8 cellular contexts compared by ENCODE assay signal in genomic region chr14:76760331-76761197, GRCh38. TPM values are rescaled to one million over a fixed set of nuclear protein-coding genes. Genes with fewer than 3 reads are reported as not detected.
DNase-seq lines count a peak whose midpoint lies in the region; ATAC-seq and TF ChIP-seq lines count a peak whose summit lies in the region.

No MANE protein-coding gene starts in this region.

- H3K27me3 ChIP-seq in GM23338 (ENCODE audit: insufficient read depth) (peaks cover 76% of the 10 kb centered on the region), iPS-15b (ENCODE audit: control insufficient read depth, insufficient read depth, low read length) (peaks cover 66% of the 10 kb centered on the region), skeletal muscle tissue (ENCODE audit: control insufficient read depth in 3 of 3, insufficient read depth in 3 of 3, low read length in 3 of 3) (peaks cover 4 to 33% (median 17%) of the 10 kb centered on the region in 3 donors)

- no peak for DNase-seq in GM23338 (ENCODE audit: low spot score)
- no peak for DNase-seq in SKM-1 (lab: John Stamatoyannopoulos, UW; ENCODE audit: unreplicated experiment)
- DNase-seq in NCI-H187 treated with DMSO at 0.1 percent for 48 hours (lab: John Stamatoyannopoulos, UW), result no peak
- DNase-seq in NCI-H524 treated with DMSO at 0.1 percent for 48 hours (lab: John Stamatoyannopoulos, UW), result no peak
- no peak for DNase-seq in NCI-H69 (lab: John Stamatoyannopoulos, UW)

- H3K9me3 ChIP-seq in iPS-15b (ENCODE audit: control insufficient read depth, insufficient read depth, low read length), result no peaks in the 10 kb centered on the region
- H3K9me3 ChIP-seq in skeletal muscle tissue (ENCODE audit: control insufficient read depth in 3 of 3, low read length in 3 of 3), result no peaks in the 10 kb centered on the region

- no peaks in the 10 kb centered on the region for H3K36me3 Mint-ChIP-seq in GM23338 (ENCODE audit: low read depth)
- H3K36me3 Mint-ChIP-seq in activated naive CD8-positive, alpha-beta T cell, result no peaks in the 10 kb centered on the region

- H4K20me1 ChIP-seq in GM23338 (replicated peaks; ENCODE audit: insufficient read depth), result no peaks in the 10 kb centered on the region

- no peak for ATAC-seq in GM23338

- H3K9ac ChIP-seq in iPS-15b (ENCODE audit: low read depth, low read length) (peak overlapping the region; percentile 16), skeletal muscle tissue (ENCODE audit: low read depth in 1 of 3, low read length in 3 of 3) (peak overlapping the region; percentile 75 to 82 (median 77))

- no peaks in the 10 kb centered on the region for H3K36me3 ChIP-seq in GM23338 (ENCODE audit: insufficient read depth)
- no peaks in the 10 kb centered on the region for H3K36me3 ChIP-seq in iPS-15b (ENCODE audit: control insufficient read depth, insufficient read depth, low read length)
- no peaks in the 10 kb centered on the region for H3K36me3 ChIP-seq in skeletal muscle tissue (ENCODE audit: control insufficient read depth in 3 of 3, insufficient read depth in 3 of 3, low read length in 3 of 3)

- no peak for TF ChIP-seq CTCF in GM23338 (conservative IDR thresholded peaks at IDR 0.05; ENCODE audit: low read depth in 2 of 2)

- peaks cover 14% of the 10 kb centered on the region; the same call in 1 of the 2 replicates for H3K4me1 ChIP-seq in GM23338 (ENCODE audit: insufficient read depth)
- H3K4me1 ChIP-seq in iPS-15b (ENCODE audit: control insufficient read depth, insufficient read depth, low read length), result peaks cover 2% of the 10 kb centered on the region
- peaks cover 23 to 29% (median 25%) of the 10 kb centered on the region in 3 donors for H3K4me1 ChIP-seq in skeletal muscle tissue (ENCODE audit: control insufficient read depth in 3 of 3, insufficient read depth in 3 of 3, low read length in 3 of 3)

- H3K4me2 ChIP-seq in GM23338, result peak overlapping the region; percentile 97

- H3K4me3 Mint-ChIP-seq in GM23338, result peak overlapping the region; percentile 77
- H3K4me3 Mint-ChIP-seq in activated naive CD8-positive, alpha-beta T cell, result peak overlapping the region; percentile 77

- no peaks in the 10 kb centered on the region for H3K9me2 ChIP-seq in GM23338 (ENCODE audit: insufficient read depth)

- no peaks in the 10 kb centered on the region for H3K9me3 Mint-ChIP-seq in GM23338
- no peaks in the 10 kb centered on the region for H3K9me3 Mint-ChIP-seq in activated naive CD8-positive, alpha-beta T cell (ENCODE audit: low read depth)

- no peaks in the 10 kb centered on the region for H3F3A ChIP-seq in GM23338 (replicated peaks; ENCODE audit: low read depth)

- H3K4me1 Mint-ChIP-seq in GM23338, result peaks cover 15% of the 10 kb centered on the region
- peaks cover 5% of the 10 kb centered on the region for H3K4me1 Mint-ChIP-seq in activated naive CD8-positive, alpha-beta T cell (ENCODE audit: low read depth)

- H2AFZ ChIP-seq in GM23338, result peak overlapping the region; percentile 99

- H3K4me3 ChIP-seq in GM23338 (peak overlapping the region; percentile 86), iPS-15b (ENCODE audit: low read depth, low read length) (peak overlapping the region; percentile 68), skeletal muscle tissue (ENCODE audit: low read length in 3 of 3) (peak overlapping the region; percentile 78 to 83 (median 78))

- H3K27ac ChIP-seq in GM23338 (ENCODE audit: low read depth) (no peak overlapping the region), skeletal muscle tissue (ENCODE audit: low read depth, low read length) (no peak overlapping the region)

- H3K27ac Mint-ChIP-seq in GM23338, result no peak overlapping the region
- H3K27ac Mint-ChIP-seq in activated naive CD8-positive, alpha-beta T cell, result peak overlapping the region; percentile 34

- no peaks in the 10 kb centered on the region for H3K79me2 ChIP-seq in GM23338 (replicated peaks; ENCODE audit: insufficient read depth)

- peaks cover 43% of the 10 kb centered on the region for H3K27me3 Mint-ChIP-seq in GM23338 (ENCODE audit: insufficient read depth, low read depth, poor library complexity)
- H3K27me3 Mint-ChIP-seq in activated naive CD8-positive, alpha-beta T cell, result peaks cover 11% of the 10 kb centered on the region

TF ChIP-seq in GM23338, 12 proteins besides CTCF, POLR2A, EP300 and RAD21:
- TF ChIP-seq POLR2AphosphoS5 (IDR thresholded peaks at IDR 0.05; ENCODE audit: low read depth) (no peak), EZH2 (IDR thresholded peaks at IDR 0.05; ENCODE audit: low read depth, unreplicated experiment) (peak; percentile 27)

RNA-seq across cellular contexts. Expression of gene VASH1, which starts 0.7 kb away (rescaled TPM):
- 2.8 and 3.7 TPM in 2 replicates for total RNA-seq in GM23338 (2014; rRNA removed; shearing (Covaris generic))
- polyA plus RNA-seq in GM23338 (2016; fragmentation: Nextera tagmentation; extraction: Ambion mirVana), result 0.78 and 1.4 TPM in 2 replicates
- 24.0 TPM for total RNA-seq in skeletal muscle tissue

RNA-seq across cellular contexts. Expression of gene ANGEL1, which starts 52.1 kb away (rescaled TPM):
- total RNA-seq in GM23338 (2014; rRNA removed; shearing (Covaris generic)), result 22.2 and 31.6 TPM in 2 replicates
- 4.6 and 5.3 TPM in 2 replicates for polyA plus RNA-seq in GM23338 (2016; fragmentation: Nextera tagmentation; extraction: Ambion mirVana)
- 9.9 TPM for total RNA-seq in skeletal muscle tissue
